ENCODE assay signal across 8 cellular contexts in the genomic region with DNA sequence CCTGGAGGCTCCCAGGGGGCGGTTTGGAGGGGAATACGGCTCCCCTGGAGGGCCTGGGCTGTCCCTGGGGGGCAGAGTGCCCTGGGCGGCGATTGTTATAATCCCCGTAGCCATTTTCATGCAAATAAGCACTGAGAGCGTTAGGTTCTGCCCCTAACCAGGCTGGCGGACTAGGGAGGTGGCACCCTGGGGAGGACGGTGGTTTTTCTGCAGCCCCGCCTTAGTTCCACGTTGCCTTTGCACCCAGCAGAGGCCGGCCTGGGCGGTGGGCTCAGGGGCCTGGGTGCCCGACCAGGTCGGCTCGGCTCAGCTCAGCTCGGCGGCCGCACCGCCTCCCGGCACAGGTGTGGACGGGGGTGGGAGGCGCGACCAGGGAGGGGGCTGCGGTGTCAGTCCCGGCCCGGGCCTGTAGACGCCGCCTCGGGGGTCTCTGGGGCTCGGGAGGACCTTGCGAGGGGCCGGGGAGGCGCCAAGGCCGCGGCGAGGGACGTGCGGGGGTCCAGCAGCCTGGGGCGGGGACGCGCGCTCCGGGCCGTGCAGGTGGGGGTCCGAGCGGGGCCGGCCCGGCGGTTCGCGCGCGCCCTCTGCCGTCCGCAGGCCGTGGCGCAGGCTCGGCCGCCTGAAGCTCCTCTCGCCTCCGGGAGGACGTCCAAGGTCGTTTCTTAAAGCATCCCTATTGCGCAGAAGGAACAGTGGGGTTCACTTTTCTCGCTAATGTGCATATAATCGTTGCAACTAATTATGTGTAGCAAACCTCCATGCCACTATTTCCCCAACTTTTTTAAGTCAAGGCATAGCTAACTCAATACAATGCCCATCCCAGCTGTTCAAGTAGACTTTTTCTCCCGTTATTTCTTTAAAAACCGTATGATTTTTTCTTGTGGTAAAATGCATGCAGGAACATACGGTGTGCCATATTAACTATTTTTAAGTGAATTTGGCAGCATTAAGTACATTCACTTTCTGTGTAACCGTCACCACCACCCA. TPM values are rescaled to one million over a fixed set of nuclear protein-coding genes. Genes with fewer than 3 reads are reported as not detected.
DNase-seq lines count a peak whose midpoint lies in the region; ATAC-seq and TF ChIP-seq lines count a peak whose summit lies in the region.

No MANE protein-coding gene starts in this region.

- peak overlapping the region; percentile 80 for H2AFZ ChIP-seq in parathyroid adenoma

- peaks cover 27% of the 10 kb centered on the region for H3K27me3 Mint-ChIP-seq in activated naive CD8-positive, alpha-beta T cell treated with anti-CD3 and anti-CD28 coated beads, Interleukin-2, amount 10 ng/mL, durations not matched to agents 7 days and 5 days

- no peaks in the 10 kb centered on the region for H3K9me3 Mint-ChIP-seq in activated naive CD8-positive, alpha-beta T cell treated with anti-CD3 and anti-CD28 coated beads, Interleukin-2, amount 10 ng/mL, durations not matched to agents 7 days and 5 days

- DNase-seq in DMS53 treated with DMSO at 0.1 percent for 48 hours (lab: John Stamatoyannopoulos, UW; ENCODE audit: unreplicated experiment) = peak; percentile 45
- no peak for DNase-seq in RWPE2 (ENCODE audit: low spot score)
- peak; percentile 79 for DNase-seq in activated naive CD8-positive, alpha-beta T cell treated with anti-CD3 and anti-CD28 coated beads, Interleukin-2, amount 10 ng/mL, durations not matched to agents 7 days and 5 days
- DNase-seq in cardiac muscle cell (ENCODE audit: low read depth in 1 of 2, low spot score in 1 of 2) = peak; percentile 47 to 73
- no peak for DNase-seq in epidermal melanocyte (ENCODE audit: insufficient read length, low spot score)

- H3K27me3 ChIP-seq in RWPE2 (ENCODE audit: insufficient read depth, poor library complexity, severe bottlenecking) = peaks cover 20% of the 10 kb centered on the region
- peaks cover 79% of the 10 kb centered on the region for H3K27me3 ChIP-seq in cardiac muscle cell
- no peaks in the 10 kb centered on the region for H3K27me3 ChIP-seq in parathyroid adenoma (ENCODE audit: control insufficient read depth, insufficient read depth, low read length)

- H3K4me3 ChIP-seq in RWPE2 (ENCODE audit: severe bottlenecking) = peak overlapping the region; percentile 28
- H3K4me3 ChIP-seq in cardiac muscle cell = peak overlapping the region; percentile 35
- peak overlapping the region; percentile 46 for H3K4me3 ChIP-seq in parathyroid adenoma (ENCODE audit: low read depth, low read length)

- no peak overlapping the region for H3K27ac ChIP-seq in RWPE2 (ENCODE audit: poor library complexity, severe bottlenecking)
- H3K27ac ChIP-seq in cardiac muscle cell = no peak overlapping the region
- H3K27ac ChIP-seq in parathyroid adenoma = peak overlapping the region; percentile 74

- H3K4me1 ChIP-seq in RWPE2 (ENCODE audit: insufficient read depth, poor library complexity, severe bottlenecking) = no peaks in the 10 kb centered on the region
- H3K4me1 ChIP-seq in cardiac muscle cell (ENCODE audit: low read depth) = peaks cover 3% of the 10 kb centered on the region
- H3K4me1 ChIP-seq in parathyroid adenoma = no peaks in the 10 kb centered on the region

- TF ChIP-seq CTCF in RWPE2 (IDR thresholded peaks at IDR 0.05; ENCODE audit: poor library complexity, severe bottlenecking) (peak; percentile 98), cardiac muscle cell (IDR thresholded peaks at IDR 0.05; ENCODE audit: low read depth, low read length) (peak; percentile 66), parathyroid adenoma (IDR thresholded peaks at IDR 0.05) (peak; percentile 40)

- H3K36me3 ChIP-seq in RWPE2 (ENCODE audit: low read depth) (no peaks in the 10 kb centered on the region), cardiac muscle cell (no peaks in the 10 kb centered on the region), parathyroid adenoma (ENCODE audit: control insufficient read depth, insufficient read depth, low read length) (no peaks in the 10 kb centered on the region)

- POLR2A ChIA-PET in activated naive CD8-positive, alpha-beta T cell treated with anti-CD3 and anti-CD28 coated beads, Interleukin-2, amount 10 ng/mL, durations not matched to agents 7 days and 5 days (lab: Charles Lee) = interaction anchor here (0.9 kb wide), 1 partner anchor 28 kb away, joined by 4 read pairs; no protein-coding TSS in a partner anchor

- peak overlapping the region; percentile 68 for H3K4me2 ChIP-seq in parathyroid adenoma (ENCODE audit: low read length)

- no peaks in the 10 kb centered on the region for H3K4me1 Mint-ChIP-seq in activated naive CD8-positive, alpha-beta T cell treated with anti-CD3 and anti-CD28 coated beads, Interleukin-2, amount 10 ng/mL, durations not matched to agents 7 days and 5 days

- H3K36me3 Mint-ChIP-seq in activated naive CD8-positive, alpha-beta T cell treated with anti-CD3 and anti-CD28 coated beads, Interleukin-2, amount 10 ng/mL, durations not matched to agents 7 days and 5 days = no peaks in the 10 kb centered on the region

- H3K79me2 ChIP-seq in parathyroid adenoma = no peaks in the 10 kb centered on the region

- no peak overlapping the region for H3K4me3 Mint-ChIP-seq in activated naive CD8-positive, alpha-beta T cell treated with anti-CD3 and anti-CD28 coated beads, Interleukin-2, amount 10 ng/mL, durations not matched to agents 7 days and 5 days

- H3K27ac Mint-ChIP-seq in activated naive CD8-positive, alpha-beta T cell treated with anti-CD3 and anti-CD28 coated beads, Interleukin-2, amount 10 ng/mL, durations not matched to agents 7 days and 5 days = no peak overlapping the region

- ATAC-seq in HG03175 (IDR thresholded peaks at IDR 0.05; ENCODE audit: unreplicated experiment) (peak; percentile 38), RWPE2 (ENCODE audit: low read depth) (peak; percentile 62), GM21529 (IDR thresholded peaks at IDR 0.05; ENCODE audit: unreplicated experiment) (no peak)
- ATAC-seq in activated naive CD8-positive, alpha-beta T cell treated with anti-CD3 and anti-CD28 coated beads, Interleukin-2, amount 10 ng/mL, durations not matched to agents 7 days and 5 days (ENCODE audit: low read depth) = peak; percentile 35

- H3K9me3 ChIP-seq in RWPE2 (ENCODE audit: severe bottlenecking) = peaks cover 2% of the 10 kb centered on the region
- H3K9me3 ChIP-seq in cardiac muscle cell (ENCODE audit: low read depth) = no peaks in the 10 kb centered on the region
- H3K9me3 ChIP-seq in parathyroid adenoma (ENCODE audit: control insufficient read depth, low read length) = no peaks in the 10 kb centered on the region

- H3K9ac ChIP-seq in parathyroid adenoma = no peak overlapping the region

RNA-seq across cellular contexts. Expression of a gene that starts 2.5 kb away (rescaled TPM):
- 1 to 10 TPM; 3.4 to 3.7 TPM for total RNA-seq in activated naive CD8-positive, alpha-beta T cell treated with anti-CD3 and anti-CD28 coated beads, Interleukin-2, amount 10 ng/mL, durations not matched to agents 7 days and 5 days
- total RNA-seq in cardiac muscle cell = 0.51 and 0.60 TPM in 2 replicates
- polyA plus RNA-seq in cardiac muscle cell = 0.55 and 0.59 TPM in 2 replicates

RNA-seq across cellular contexts. Expression of a gene that starts 10.5 kb away (rescaled TPM):
- total RNA-seq in activated naive CD8-positive, alpha-beta T cell treated with anti-CD3 and anti-CD28 coated beads, Interleukin-2, amount 10 ng/mL, durations not matched to agents 7 days and 5 days = not detected
- not detected in 2 replicates for total RNA-seq in cardiac muscle cell
- polyA plus RNA-seq in cardiac muscle cell = not detected in 2 replicates

RNA-seq across cellular contexts. Expression of a gene that starts 23.5 kb away (rescaled TPM):
- total RNA-seq in activated naive CD8-positive, alpha-beta T cell treated with anti-CD3 and anti-CD28 coated beads, Interleukin-2, amount 10 ng/mL, durations not matched to agents 7 days and 5 days = not detected
- total RNA-seq in cardiac muscle cell = not detected in 2 replicates
- not detected in 2 replicates for polyA plus RNA-seq in cardiac muscle cell

RNA-seq across cellular contexts. Expression of a gene that starts 33.7 kb away (rescaled TPM):
- total RNA-seq in activated naive CD8-positive, alpha-beta T cell treated with anti-CD3 and anti-CD28 coated beads, Interleukin-2, amount 10 ng/mL, durations not matched to agents 7 days and 5 days = not detected
- not detected in 2 replicates for total RNA-seq in cardiac muscle cell
- polyA plus RNA-seq in cardiac muscle cell = not detected in 2 replicates

RNA-seq across cellular contexts. Expression of a gene that starts 47.4 kb away (rescaled TPM):
- not detected for total RNA-seq in activated naive CD8-positive, alpha-beta T cell treated with anti-CD3 and anti-CD28 coated beads, Interleukin-2, amount 10 ng/mL, durations not matched to agents 7 days and 5 days
- total RNA-seq in cardiac muscle cell = not detected in 2 replicates
- not detected in 2 replicates for polyA plus RNA-seq in cardiac muscle cell

Comparison
In these comparisons a context has a peak if more than half of its experiments do, and no peak if none do; other contexts are left out.
1. DNase-seq: peak in DMS53 treated with DMSO at 0.1 percent for 48 hours (single experiment), activated naive CD8-positive, alpha-beta T cell treated with anti-CD3 and anti-CD28 coated beads, Interleukin-2, amount 10 ng/mL, durations not matched to agents 7 days and 5 days (single experiment) and cardiac muscle cell (2 of 2); none in RWPE2 (single experiment) and epidermal melanocyte (single experiment).
2. CTCF ChIP-seq: peak in every context shown above with its lines; median percentile 98 in RWPE2; 66 in cardiac muscle cell; 40 in parathyroid adenoma.
3. Peak in every context shown above with its lines, with median percentiles within 50 percentile points of each other: H3K4me3 ChIP-seq.